Comparison of ENCODE assay signal across 1 cellular context in the genomic region with DNA sequence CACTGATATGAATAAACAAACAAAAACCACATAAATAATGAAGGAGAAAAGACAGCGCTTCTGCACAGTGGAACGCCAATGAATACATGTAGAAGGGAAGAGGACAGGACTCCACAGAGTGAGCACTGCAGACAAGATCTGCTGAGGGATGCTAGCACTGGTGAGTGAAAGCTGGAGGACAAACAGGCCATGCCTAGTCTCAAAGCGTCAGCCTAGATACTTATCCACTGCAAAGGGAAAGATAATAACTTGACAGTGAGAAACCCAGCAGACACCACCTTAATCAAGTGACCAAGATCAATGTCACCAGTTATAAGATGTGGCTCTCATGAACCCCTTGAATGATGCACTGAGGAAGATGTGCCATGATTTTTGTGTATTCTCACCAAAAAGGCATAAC.
TF ChIP-seq lines count a peak whose summit lies in the region.

No MANE protein-coding gene starts in this region.

TF ChIP-seq in HepG2, 621 proteins besides CTCF, POLR2A, EP300 and RAD21 (continued from another document):
- TF ChIP-seq, protein P1, sequence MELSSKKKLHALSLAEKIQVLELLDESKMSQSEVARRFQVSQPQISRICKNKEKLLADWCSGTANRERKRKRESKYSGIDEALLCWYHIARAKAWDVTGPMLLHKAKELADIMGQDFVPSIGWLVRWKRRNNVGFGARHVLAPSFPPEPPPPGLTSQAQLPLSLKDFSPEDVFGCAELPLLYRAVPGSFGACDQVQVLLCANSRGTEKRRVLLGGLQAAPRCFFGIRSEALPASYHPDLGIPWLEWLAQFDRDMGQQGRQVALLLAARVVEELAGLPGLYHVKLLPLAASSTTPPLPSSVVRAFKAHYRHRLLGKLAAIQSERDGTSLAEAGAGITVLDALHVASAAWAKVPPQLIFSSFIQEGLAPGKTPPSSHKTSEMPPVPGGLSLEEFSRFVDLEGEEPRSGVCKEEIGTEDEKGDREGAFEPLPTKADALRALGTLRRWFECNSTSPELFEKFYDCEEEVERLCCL (CRISPR knock-in tag; IDR thresholded peaks at IDR 0.05; ENCODE audit: borderline replicate concordance): no peak
- TF ChIP-seq MXD1 (CRISPR knock-in tag; IDR thresholded peaks at IDR 0.05) (no peak), ZFP36L2 (CRISPR knock-in tag; IDR thresholded peaks at IDR 0.05) (no peak), MED13 (CRISPR knock-in tag; IDR thresholded peaks at IDR 0.05) (no peak), PITX1 (CRISPR knock-in tag; IDR thresholded peaks at IDR 0.05) (no peak), RELA (CRISPR knock-in tag; IDR thresholded peaks at IDR 0.05) (no peak), DR1 (CRISPR knock-in tag; IDR thresholded peaks at IDR 0.05) (no peak), HNF4A (CRISPR knock-in tag; IDR thresholded peaks at IDR 0.05) (no peak), KLF9 (CRISPR knock-in tag; IDR thresholded peaks at IDR 0.05; ENCODE audit: low read depth) (no peak), RNF2 (conservative IDR thresholded peaks at IDR 0.05; ENCODE audit: low read depth) (no peak), MLXIP (CRISPR knock-in tag; IDR thresholded peaks at IDR 0.05; ENCODE audit: borderline replicate concordance) (no peak), YEATS4 (CRISPR knock-in tag; IDR thresholded peaks at IDR 0.05; ENCODE audit: borderline replicate concordance) (no peak), SRSF1 (optimal IDR thresholded peaks at IDR 0.05; ENCODE audit: low read depth, low read length) (no peak), FOXK2 (IDR thresholded peaks at IDR 0.05) (no peak)
